Comparison of ENCODE assay signal across 22 cellular contexts in the genomic region with DNA sequence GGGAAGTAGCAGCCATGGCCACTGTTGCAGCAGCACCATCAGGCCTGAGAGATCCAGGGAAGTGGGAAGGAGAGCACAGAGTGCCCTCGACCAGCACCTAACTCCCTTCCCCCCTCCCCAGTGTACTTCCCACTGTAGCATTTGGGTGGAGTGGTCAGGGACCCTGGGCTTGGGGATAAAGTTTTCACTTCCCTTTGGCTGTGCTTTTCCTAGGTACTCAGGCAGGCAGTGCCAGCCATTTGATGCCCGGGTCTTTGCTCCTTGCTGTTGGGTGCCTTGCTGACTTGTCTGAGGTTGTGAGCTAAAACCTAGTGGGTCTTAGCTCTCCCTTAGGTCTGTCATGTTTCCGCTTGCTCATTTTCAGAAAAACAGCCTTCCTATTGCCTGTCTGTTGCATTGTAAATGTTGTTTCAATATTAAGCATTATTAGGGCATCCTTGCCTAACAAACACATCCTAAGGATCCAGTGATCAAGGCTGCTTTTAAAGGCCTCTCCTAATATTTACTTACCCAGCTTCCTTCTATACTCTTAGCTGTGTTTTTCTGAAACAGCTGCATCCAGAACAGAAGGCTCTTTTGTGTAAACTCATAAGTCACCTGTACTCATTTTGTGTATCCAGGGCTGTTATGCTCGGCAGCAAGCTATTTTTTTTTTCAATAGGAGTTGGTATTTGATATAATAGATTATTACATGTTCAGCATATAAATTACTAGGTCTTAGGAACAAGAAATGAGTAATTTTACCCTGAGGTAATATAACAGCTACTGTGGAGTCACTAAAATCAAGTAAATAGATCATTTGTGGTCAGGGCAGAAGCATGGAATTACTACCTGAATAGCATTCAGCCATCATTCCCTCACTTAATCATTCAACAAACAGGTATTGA.
DNase-seq lines count a peak whose midpoint lies in the region; ATAC-seq and TF ChIP-seq lines count a peak whose summit lies in the region.
"Had no signal": no experiment of that assay in that cellular context is flagged by ENCODE, and none has a peak within 500 bp of the region (broad histone marks: within the 10 kb centered on the region; RNA-seq: fewer than 3 reads in every experiment).

No MANE protein-coding gene starts in this region.

- H3K27ac ChIP-seq in gastrocnemius medialis: no peak overlapping the region
- H3K27ac ChIP-seq: breast epithelium, SK-N-MC had no signal

- no peaks in the 10 kb centered on the region for H3K4me1 ChIP-seq in gastrocnemius medialis
- H3K4me1 ChIP-seq: breast epithelium had no signal

- no peak for TF ChIP-seq POLR2A in gastrocnemius medialis (IDR thresholded peaks at IDR 0.05)

- CTCF ChIA-PET in WTC11 (lab: Charles Lee): no interaction called here

- ATAC-seq in WTC11 (no peak), gastrocnemius medialis (no peak), HG03175 (IDR thresholded peaks at IDR 0.05; ENCODE audit: unreplicated experiment) (no peak)

- H3K36me3 ChIP-seq in gastrocnemius medialis: no peaks in the 10 kb centered on the region
- H3K36me3 ChIP-seq: breast epithelium had no signal

- intact Hi-C loops in gastrocnemius medialis (cut with DNase I; ENCODE audit: low total_unique reads): no loop called here

- no peak overlapping the region for H3K27ac Mint-ChIP-seq in WTC11
- H3K27ac Mint-ChIP-seq: activated CD4-positive, alpha-beta memory T cell treated with anti-CD3 and anti-CD28 coated beads for 36 hours; type B pancreatic cell had no signal

- no peaks in the 10 kb centered on the region; the same call in 1 of the 2 replicates for H3K27me3 Mint-ChIP-seq in WTC11 (ENCODE audit: low read depth)
- H3K27me3 Mint-ChIP-seq: activated CD4-positive, alpha-beta memory T cell treated with anti-CD3 and anti-CD28 coated beads for 36 hours had no signal

- peaks cover 26% of the 10 kb centered on the region for H3K9me3 Mint-ChIP-seq in WTC11

- H3K4me1 Mint-ChIP-seq in WTC11: no peaks in the 10 kb centered on the region

- H3K9me3 ChIP-seq in gastrocnemius medialis: no peaks in the 10 kb centered on the region

- TF ChIP-seq CTCF in WTC11 (IDR thresholded peaks at IDR 0.05) (no peak), gastrocnemius medialis (IDR thresholded peaks at IDR 0.05 in 4 of 5, conservative IDR thresholded peaks at IDR 0.05 in 1 of 5) (no peak)

- H3K27me3 ChIP-seq in gastrocnemius medialis: no peaks in the 10 kb centered on the region
- H3K27me3 ChIP-seq: breast epithelium had no signal

- POLR2A ChIA-PET in WTC11 (lab: Charles Lee): no interaction called here

- DNase-seq in NCI-H2029 treated with DMSO at 0.1 percent for 48 hours (lab: John Stamatoyannopoulos, UW) (peak; percentile 21), NCI-H2029 (lab: John Stamatoyannopoulos, UW) (no peak), NCI-H2081 treated with DMSO at 0.1 percent for 48 hours (lab: John Stamatoyannopoulos, UW) (peak; percentile 99), WTC11 (ENCODE audit: low spot score) (no peak), renal cortical epithelial cell (ENCODE audit: low read depth) (peak; percentile 29), gastrocnemius medialis (no peak), hypothalamus (lab: John Stamatoyannopoulos, UW) (no peak)
- DNase-seq: 8988T; activated CD4-positive, alpha-beta memory T cell treated with anti-CD3 and anti-CD28 coated beads for 36 hours; activated gamma-delta T cell treated with Interleukin-2 at 50 U/mL for 16 hours; activated T-cell treated with anti-CD3 and anti-CD28 coated beads for 4 hours; Calu3; HCEC 1CT; Kasumi-1; NCI-H1694 treated with DMSO at 0.1 percent for 48 hours; NK-92 treated with Interleukin-12 subunit alpha and Interleukin-12 subunit beta, amount 100 ng/mL, for 24 hours; retina had no signal

- no peak overlapping the region for H3K4me3 Mint-ChIP-seq in WTC11
- H3K4me3 Mint-ChIP-seq: activated CD4-positive, alpha-beta memory T cell treated with anti-CD3 and anti-CD28 coated beads for 36 hours; type B pancreatic cell had no signal

- H3K4me3 ChIP-seq in gastrocnemius medialis: no peak overlapping the region
- H3K4me3 ChIP-seq: breast epithelium, lung, SK-N-MC had no signal

- peaks cover 17% of the 10 kb centered on the region for H3K36me3 Mint-ChIP-seq in WTC11
- H3K36me3 Mint-ChIP-seq: activated CD4-positive, alpha-beta memory T cell treated with anti-CD3 and anti-CD28 coated beads for 36 hours had no signal

- in situ Hi-C loops in gastrocnemius medialis (cut with MboI; ENCODE audit: low sequenced_read_pairs in 4 of 4): no loop called here

TF ChIP-seq in WTC11, 78 proteins besides CTCF, POLR2A, EP300 and RAD21:
- TF ChIP-seq FOXK1 (CRISPR knock-in tag; IDR thresholded peaks at IDR 0.05) (no peak), ZNF138 (CRISPR knock-in tag; conservative IDR thresholded peaks at IDR 0.05) (no peak), GABPB1 (CRISPR knock-in tag; IDR thresholded peaks at IDR 0.05) (peak; percentile 61; the same call in 1 of the 2 replicates)
- TF ChIP-seq, protein P1, sequence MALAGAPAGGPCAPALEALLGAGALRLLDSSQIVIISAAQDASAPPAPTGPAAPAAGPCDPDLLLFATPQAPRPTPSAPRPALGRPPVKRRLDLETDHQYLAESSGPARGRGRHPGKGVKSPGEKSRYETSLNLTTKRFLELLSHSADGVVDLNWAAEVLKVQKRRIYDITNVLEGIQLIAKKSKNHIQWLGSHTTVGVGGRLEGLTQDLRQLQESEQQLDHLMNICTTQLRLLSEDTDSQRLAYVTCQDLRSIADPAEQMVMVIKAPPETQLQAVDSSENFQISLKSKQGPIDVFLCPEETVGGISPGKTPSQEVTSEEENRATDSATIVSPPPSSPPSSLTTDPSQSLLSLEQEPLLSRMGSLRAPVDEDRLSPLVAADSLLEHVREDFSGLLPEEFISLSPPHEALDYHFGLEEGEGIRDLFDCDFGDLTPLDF (CRISPR knock-in tag; IDR thresholded peaks at IDR 0.05): no peak

Comparison
In these comparisons a context has a peak if more than half of its experiments do, and no peak if none do; other contexts are left out.
1. DNase-seq: peak in NCI-H2029 treated with DMSO at 0.1 percent for 48 hours (single experiment), NCI-H2081 treated with DMSO at 0.1 percent for 48 hours (single experiment) and renal cortical epithelial cell (single experiment); none in NCI-H2029 (single experiment), WTC11 (single experiment), gastrocnemius medialis (0 of 2) and hypothalamus (0 of 51).